1 cellular context compared by ENCODE assay signal in the genomic region with DNA sequence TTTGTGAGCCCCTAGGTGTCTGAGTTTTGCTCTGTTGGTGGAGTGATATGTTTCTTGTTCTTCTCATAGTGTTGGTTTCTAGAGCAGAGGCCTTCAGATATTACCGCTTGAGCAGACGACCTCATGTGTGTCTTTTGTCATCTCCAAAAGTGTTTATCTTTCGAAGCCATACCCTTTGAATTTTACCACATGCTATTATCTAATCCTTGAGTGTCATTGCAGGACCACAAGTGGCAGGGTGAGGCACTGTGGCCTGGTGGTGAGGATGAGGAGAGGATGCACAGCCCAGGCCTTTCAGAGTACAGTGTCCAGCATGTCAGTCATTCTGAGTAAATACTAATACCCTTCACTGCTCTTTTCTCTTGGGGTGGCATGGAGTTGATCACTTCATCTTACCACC.
TF ChIP-seq lines count a peak whose summit lies in the region.

No MANE protein-coding gene starts in this region.

TF ChIP-seq in K562, 482 proteins besides CTCF, POLR2A, EP300 and RAD21 (continued from another document):
- TF ChIP-seq, protein P1, sequence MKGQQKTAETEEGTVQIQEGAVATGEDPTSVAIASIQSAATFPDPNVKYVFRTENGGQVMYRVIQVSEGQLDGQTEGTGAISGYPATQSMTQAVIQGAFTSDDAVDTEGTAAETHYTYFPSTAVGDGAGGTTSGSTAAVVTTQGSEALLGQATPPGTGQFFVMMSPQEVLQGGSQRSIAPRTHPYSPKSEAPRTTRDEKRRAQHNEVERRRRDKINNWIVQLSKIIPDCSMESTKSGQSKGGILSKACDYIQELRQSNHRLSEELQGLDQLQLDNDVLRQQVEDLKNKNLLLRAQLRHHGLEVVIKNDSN (CRISPR knock-in tag; IDR thresholded peaks at IDR 0.05): no peak
- TF ChIP-seq ETV1 (tag; conservative IDR thresholded peaks at IDR 0.05; ENCODE audit: low read depth) (no peak), CC2D1A (IDR thresholded peaks at IDR 0.05) (no peak), ZNF175 (CRISPR knock-in tag; IDR thresholded peaks at IDR 0.05; ENCODE audit: low read depth) (no peak), EHMT2 (IDR thresholded peaks at IDR 0.05) (no peak), KAT2B (IDR thresholded peaks at IDR 0.05; ENCODE audit: low read depth, low read length) (no peak), CBFA2T3 (IDR thresholded peaks at IDR 0.05) (peak; percentile 69), ZNF239 (CRISPR knock-in tag; IDR thresholded peaks at IDR 0.05) (no peak), SIN3B (IDR thresholded peaks at IDR 0.05; ENCODE audit: low read depth) (no peak), ZZZ3 (IDR thresholded peaks at IDR 0.05) (no peak), TAF15 (IDR thresholded peaks at IDR 0.05; ENCODE audit: low read depth, low read length) (no peak), DIDO1 (tag; IDR thresholded peaks at IDR 0.05; ENCODE audit: low read depth) (no peak), ZNF143 (CRISPR knock-in tag; IDR thresholded peaks at IDR 0.05) (no peak), SIN3A (IDR thresholded peaks at IDR 0.05; ENCODE audit: borderline replicate concordance in 2 of 2, control insufficient read depth in 1 of 2, low read depth in 2 of 2, low read length in 2 of 2) (no peak), MYNN (IDR thresholded peaks at IDR 0.05) (no peak), MYNN (CRISPR knock-in tag; IDR thresholded peaks at IDR 0.05) (no peak), SOX6 (IDR thresholded peaks at IDR 0.05) (peak; percentile 56; the same call in 1 of the 2 replicates), ZEB2 (IDR thresholded peaks at IDR 0.05) (no peak), CREM (IDR thresholded peaks at IDR 0.05; ENCODE audit: low read depth) (0 out of 2 replicates have a peak, but pooled peaks have one; percentile 29), RBM17 (IDR thresholded peaks at IDR 0.05; ENCODE audit: borderline replicate concordance, low read depth, low read length) (no peak), CREB1 (IDR thresholded peaks at IDR 0.05) (no peak), CREB1 (CRISPR knock-in tag; IDR thresholded peaks at IDR 0.05) (no peak), ZNF584 (CRISPR knock-in tag; IDR thresholded peaks at IDR 0.05; ENCODE audit: low read depth) (no peak), CHD2 (IDR thresholded peaks at IDR 0.05; ENCODE audit: low read depth, low read length) (no peak), ARID1B (IDR thresholded peaks at IDR 0.05) (peak; percentile 56)
- TF ChIP-seq, protein P2, sequence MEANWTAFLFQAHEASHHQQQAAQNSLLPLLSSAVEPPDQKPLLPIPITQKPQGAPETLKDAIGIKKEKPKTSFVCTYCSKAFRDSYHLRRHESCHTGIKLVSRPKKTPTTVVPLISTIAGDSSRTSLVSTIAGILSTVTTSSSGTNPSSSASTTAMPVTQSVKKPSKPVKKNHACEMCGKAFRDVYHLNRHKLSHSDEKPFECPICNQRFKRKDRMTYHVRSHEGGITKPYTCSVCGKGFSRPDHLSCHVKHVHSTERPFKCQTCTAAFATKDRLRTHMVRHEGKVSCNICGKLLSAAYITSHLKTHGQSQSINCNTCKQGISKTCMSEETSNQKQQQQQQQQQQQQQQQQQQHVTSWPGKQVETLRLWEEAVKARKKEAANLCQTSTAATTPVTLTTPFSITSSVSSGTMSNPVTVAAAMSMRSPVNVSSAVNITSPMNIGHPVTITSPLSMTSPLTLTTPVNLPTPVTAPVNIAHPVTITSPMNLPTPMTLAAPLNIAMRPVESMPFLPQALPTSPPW (CRISPR knock-in tag; IDR thresholded peaks at IDR 0.05): no peak
- TF ChIP-seq, protein P3, sequence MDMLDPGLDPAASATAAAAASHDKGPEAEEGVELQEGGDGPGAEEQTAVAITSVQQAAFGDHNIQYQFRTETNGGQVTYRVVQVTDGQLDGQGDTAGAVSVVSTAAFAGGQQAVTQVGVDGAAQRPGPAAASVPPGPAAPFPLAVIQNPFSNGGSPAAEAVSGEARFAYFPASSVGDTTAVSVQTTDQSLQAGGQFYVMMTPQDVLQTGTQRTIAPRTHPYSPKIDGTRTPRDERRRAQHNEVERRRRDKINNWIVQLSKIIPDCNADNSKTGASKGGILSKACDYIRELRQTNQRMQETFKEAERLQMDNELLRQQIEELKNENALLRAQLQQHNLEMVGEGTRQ (CRISPR knock-in tag; IDR thresholded peaks at IDR 0.05): no peak
- TF ChIP-seq, protein P4, sequence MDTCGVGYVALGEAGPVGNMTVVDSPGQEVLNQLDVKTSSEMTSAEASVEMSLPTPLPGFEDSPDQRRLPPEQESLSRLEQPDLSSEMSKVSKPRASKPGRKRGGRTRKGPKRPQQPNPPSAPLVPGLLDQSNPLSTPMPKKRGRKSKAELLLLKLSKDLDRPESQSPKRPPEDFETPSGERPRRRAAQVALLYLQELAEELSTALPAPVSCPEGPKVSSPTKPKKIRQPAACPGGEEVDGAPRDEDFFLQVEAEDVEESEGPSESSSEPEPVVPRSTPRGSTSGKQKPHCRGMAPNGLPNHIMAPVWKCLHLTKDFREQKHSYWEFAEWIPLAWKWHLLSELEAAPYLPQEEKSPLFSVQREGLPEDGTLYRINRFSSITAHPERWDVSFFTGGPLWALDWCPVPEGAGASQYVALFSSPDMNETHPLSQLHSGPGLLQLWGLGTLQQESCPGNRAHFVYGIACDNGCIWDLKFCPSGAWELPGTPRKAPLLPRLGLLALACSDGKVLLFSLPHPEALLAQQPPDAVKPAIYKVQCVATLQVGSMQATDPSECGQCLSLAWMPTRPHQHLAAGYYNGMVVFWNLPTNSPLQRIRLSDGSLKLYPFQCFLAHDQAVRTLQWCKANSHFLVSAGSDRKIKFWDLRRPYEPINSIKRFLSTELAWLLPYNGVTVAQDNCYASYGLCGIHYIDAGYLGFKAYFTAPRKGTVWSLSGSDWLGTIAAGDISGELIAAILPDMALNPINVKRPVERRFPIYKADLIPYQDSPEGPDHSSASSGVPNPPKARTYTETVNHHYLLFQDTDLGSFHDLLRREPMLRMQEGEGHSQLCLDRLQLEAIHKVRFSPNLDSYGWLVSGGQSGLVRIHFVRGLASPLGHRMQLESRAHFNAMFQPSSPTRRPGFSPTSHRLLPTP (IDR thresholded peaks at IDR 0.05; ENCODE audit: borderline replicate concordance, extremely low read depth, insufficient read length): no peak
- TF ChIP-seq, protein P5, sequence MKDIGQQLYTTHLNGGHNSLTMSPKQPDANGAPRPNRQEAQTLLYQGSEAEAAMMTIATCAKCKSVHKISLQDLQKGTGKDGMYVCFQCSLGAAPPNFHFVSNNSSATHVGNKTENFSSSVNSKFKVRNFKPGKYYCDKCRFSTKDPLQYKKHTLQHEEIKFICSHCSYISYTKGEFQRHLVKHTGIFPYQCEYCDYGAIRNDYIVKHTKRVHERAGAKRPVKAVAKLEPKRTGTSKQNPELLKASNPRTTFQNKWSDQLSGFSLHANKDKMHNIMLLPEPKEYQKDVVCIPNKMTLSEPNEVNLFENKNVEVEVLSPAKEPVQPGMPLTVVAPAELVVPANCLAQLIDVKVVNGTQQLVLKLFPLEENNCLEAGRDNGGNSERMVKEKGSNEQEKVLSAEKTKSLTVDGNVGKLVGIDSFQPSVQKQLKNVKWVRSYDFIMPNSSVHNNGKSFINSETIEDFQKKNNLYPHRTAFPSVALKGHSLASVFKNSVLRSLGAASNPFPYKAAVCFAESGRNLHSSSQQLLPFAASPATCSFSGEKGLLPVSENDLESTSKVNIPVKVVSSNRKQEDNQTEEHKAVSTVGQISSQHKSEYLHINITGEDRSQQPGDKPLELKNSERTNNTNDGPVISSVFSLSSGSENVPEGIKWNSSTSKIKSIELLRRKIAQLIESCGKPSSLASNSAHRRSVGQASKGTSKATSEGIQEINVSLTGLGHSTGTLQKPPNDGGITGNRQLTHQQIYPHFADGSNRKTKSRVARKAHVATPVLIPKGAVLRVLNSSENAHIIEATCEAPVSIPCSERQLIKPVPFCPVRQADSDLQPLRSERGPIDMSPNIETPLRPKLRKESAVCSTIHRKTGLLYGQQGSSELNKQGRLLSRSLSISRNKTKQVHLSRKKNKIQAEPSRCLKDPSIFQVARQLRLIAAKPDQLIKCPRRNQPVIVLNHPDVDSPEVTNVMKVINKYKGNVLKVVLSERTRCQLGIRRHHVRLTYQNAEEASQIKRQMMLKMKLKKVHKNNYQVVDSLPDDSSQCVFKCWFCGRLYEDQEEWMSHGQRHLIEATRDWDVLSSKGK (CRISPR knock-in tag; IDR thresholded peaks at IDR 0.05): no peak
- TF ChIP-seq, protein P6, sequence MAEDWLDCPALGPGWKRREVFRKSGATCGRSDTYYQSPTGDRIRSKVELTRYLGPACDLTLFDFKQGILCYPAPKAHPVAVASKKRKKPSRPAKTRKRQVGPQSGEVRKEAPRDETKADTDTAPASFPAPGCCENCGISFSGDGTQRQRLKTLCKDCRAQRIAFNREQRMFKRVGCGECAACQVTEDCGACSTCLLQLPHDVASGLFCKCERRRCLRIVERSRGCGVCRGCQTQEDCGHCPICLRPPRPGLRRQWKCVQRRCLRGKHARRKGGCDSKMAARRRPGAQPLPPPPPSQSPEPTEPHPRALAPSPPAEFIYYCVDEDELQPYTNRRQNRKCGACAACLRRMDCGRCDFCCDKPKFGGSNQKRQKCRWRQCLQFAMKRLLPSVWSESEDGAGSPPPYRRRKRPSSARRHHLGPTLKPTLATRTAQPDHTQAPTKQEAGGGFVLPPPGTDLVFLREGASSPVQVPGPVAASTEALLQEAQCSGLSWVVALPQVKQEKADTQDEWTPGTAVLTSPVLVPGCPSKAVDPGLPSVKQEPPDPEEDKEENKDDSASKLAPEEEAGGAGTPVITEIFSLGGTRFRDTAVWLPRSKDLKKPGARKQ (CRISPR knock-in tag; IDR thresholded peaks at IDR 0.05): no peak
- TF ChIP-seq, protein P7, sequence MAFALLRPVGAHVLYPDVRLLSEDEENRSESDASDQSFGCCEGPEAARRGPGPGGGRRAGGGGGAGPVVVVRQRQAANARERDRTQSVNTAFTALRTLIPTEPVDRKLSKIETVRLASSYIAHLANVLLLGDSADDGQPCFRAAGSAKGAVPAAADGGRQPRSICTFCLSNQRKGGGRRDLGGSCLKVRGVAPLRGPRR (CRISPR knock-in tag; IDR thresholded peaks at IDR 0.05): no peak
- TF ChIP-seq, protein P8, sequence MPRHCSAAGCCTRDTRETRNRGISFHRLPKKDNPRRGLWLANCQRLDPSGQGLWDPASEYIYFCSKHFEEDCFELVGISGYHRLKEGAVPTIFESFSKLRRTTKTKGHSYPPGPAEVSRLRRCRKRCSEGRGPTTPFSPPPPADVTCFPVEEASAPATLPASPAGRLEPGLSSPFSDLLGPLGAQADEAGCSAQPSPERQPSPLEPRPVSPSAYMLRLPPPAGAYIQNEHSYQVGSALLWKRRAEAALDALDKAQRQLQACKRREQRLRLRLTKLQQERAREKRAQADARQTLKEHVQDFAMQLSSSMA (CRISPR knock-in tag; IDR thresholded peaks at IDR 0.05): no peak
- TF ChIP-seq, protein P9, sequence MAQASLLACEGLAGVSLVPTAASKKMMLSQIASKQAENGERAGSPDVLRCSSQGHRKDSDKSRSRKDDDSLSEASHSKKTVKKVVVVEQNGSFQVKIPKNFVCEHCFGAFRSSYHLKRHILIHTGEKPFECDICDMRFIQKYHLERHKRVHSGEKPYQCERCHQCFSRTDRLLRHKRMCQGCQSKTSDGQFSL (CRISPR knock-in tag; IDR thresholded peaks at IDR 0.05): no peak
- TF ChIP-seq, protein P9 (tag; IDR thresholded peaks at IDR 0.05): no peak
- TF ChIP-seq, protein P10, sequence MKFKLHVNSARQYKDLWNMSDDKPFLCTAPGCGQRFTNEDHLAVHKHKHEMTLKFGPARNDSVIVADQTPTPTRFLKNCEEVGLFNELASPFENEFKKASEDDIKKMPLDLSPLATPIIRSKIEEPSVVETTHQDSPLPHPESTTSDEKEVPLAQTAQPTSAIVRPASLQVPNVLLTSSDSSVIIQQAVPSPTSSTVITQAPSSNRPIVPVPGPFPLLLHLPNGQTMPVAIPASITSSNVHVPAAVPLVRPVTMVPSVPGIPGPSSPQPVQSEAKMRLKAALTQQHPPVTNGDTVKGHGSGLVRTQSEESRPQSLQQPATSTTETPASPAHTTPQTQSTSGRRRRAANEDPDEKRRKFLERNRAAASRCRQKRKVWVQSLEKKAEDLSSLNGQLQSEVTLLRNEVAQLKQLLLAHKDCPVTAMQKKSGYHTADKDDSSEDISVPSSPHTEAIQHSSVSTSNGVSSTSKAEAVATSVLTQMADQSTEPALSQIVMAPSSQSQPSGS (CRISPR knock-in tag; IDR thresholded peaks at IDR 0.05): no peak
